ENCODE assay signal across 9 cellular contexts in the genomic region with DNA sequence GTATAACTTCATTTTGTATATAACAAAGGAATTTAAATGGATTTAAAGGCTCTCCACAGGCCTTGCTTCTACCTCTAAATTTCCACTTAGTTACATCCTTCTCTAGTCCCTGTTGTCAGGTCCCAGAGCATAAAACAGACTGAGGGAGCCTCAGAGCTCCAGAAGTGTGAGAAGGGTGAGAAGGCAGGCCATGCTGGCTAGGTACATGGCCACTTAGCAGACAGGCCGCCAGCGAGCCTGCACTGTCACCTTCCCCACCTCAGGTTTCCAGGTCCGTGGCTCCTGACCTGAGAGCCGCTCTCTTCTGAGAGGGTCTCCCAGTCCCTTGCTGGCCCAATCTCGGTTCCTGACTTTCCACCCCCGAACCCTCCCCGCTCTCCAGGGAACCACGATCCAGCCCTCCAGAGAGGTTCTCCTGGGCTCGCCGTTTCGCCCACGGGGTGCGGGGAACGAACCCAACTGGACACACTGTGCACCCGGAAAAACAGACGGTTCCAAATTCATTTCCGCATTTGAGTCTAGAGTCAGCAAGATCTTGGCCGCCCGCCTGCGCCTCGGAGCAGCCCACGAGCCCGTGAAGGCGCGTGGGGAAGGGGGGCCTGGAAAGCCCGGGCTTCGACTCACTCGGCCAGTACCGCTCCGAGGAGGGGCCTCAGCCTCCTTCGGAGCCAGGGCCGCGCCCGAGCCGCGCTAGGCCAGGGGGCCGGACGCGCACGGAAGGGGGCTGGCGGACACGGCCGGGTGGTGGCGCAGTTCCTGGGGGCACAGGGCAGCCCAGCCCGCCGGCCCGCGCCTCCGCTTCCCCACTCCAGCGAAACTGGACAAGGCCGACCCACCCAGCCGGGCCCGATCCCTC. TPM values are rescaled to one million over a fixed set of nuclear protein-coding genes. Genes with fewer than 3 reads are reported as not detected.
DNase-seq lines count a peak whose midpoint lies in the region; ATAC-seq and TF ChIP-seq lines count a peak whose summit lies in the region.
"Had no signal": no experiment of that assay in that cellular context is flagged by ENCODE, and none has a peak within 500 bp of the region (broad histone marks: within the 10 kb centered on the region; RNA-seq: fewer than 3 reads in every experiment).

No MANE protein-coding gene starts in this region.

- no peaks in the 10 kb centered on the region for H3K36me3 Mint-ChIP-seq in activated CD4-positive, alpha-beta T cell treated with anti-CD3 and anti-CD28 coated beads, Interleukin-2, amount 10 ng/mL, durations not matched to agents 24 days and 14 days (ENCODE audit: low read depth)

- H3K27me3 Mint-ChIP-seq in activated CD4-positive, alpha-beta T cell treated with anti-CD3 and anti-CD28 coated beads, Interleukin-2, amount 10 ng/mL, durations not matched to agents 24 days and 14 days = peaks cover 61% of the 10 kb centered on the region

- peak overlapping the region; percentile 79 for H3K4me2 ChIP-seq in fibroblast of lung (ENCODE audit: extremely low read depth, insufficient read depth, low read length)

- CTCF ChIA-PET in GM10248 (lab: Yijun Ruan, JAX) = no interaction called here

- peak overlapping the region in 3 of 4 experiments; percentile 9 to 50 (median 46) for H3K4me3 ChIP-seq in fibroblast of lung (replicated peaks in 1 of 4; ENCODE audit: control extremely low read depth in 1 of 4, insufficient read depth in 1 of 4, low read depth in 3 of 4, low read length in 4 of 4)
- peak overlapping the region; percentile 43 to 77 for H3K4me3 ChIP-seq in mucosa of rectum (ENCODE audit: low read length in 2 of 2)
- peak overlapping the region; percentile 45 for H3K4me3 ChIP-seq in upper lobe of right lung

- H3K9me3 ChIP-seq in fibroblast of lung (ENCODE audit: control insufficient read depth, insufficient read depth, low read depth, low read length) (no peaks in the 10 kb centered on the region), mucosa of rectum (ENCODE audit: control insufficient read depth in 2 of 2, low read length in 2 of 2) (no peaks in the 10 kb centered on the region), upper lobe of right lung (no peaks in the 10 kb centered on the region)

- peaks cover 18% of the 10 kb centered on the region for H3K27me3 ChIP-seq in fibroblast of lung (ENCODE audit: control insufficient read depth, insufficient read depth, low read length)
- H3K27me3 ChIP-seq in mucosa of rectum (ENCODE audit: control insufficient read depth in 2 of 2, insufficient read depth in 2 of 2, low read length in 2 of 2) = peaks cover 38 to 47% of the 10 kb centered on the region in 2 donors
- H3K27me3 ChIP-seq in upper lobe of right lung = peaks cover 53% of the 10 kb centered on the region

- no peak overlapping the region for H3K27ac Mint-ChIP-seq in activated CD4-positive, alpha-beta T cell treated with anti-CD3 and anti-CD28 coated beads, Interleukin-2, amount 10 ng/mL, durations not matched to agents 24 days and 14 days
- H3K27ac Mint-ChIP-seq: naive thymus-derived CD8-positive, alpha-beta T cell had no signal

- TF ChIP-seq CTCF in fibroblast of lung (conservative IDR thresholded peaks at IDR 0.05 in 1 of 2, IDR thresholded peaks at IDR 0.05 in 1 of 2; ENCODE audit: low read depth in 1 of 2, low read length in 2 of 2) (no peak), upper lobe of right lung (IDR thresholded peaks at IDR 0.05) (no peak), GM10248 (IDR thresholded peaks at IDR 0.05; ENCODE audit: control extremely low read depth, extremely low read depth, low read depth, missing control alignments) (no peak)

- peaks cover 2% of the 10 kb centered on the region for H3K4me1 Mint-ChIP-seq in activated CD4-positive, alpha-beta T cell treated with anti-CD3 and anti-CD28 coated beads, Interleukin-2, amount 10 ng/mL, durations not matched to agents 24 days and 14 days

- H4K20me1 ChIP-seq in fibroblast of lung (ENCODE audit: control insufficient read depth, extremely low read depth, insufficient read depth, low read length) = no peaks in the 10 kb centered on the region

- H3K27ac ChIP-seq in fibroblast of lung (ENCODE audit: insufficient read depth, low read length) (no peak overlapping the region), mucosa of rectum (ENCODE audit: low read depth in 2 of 2, low read length in 2 of 2) (no peak overlapping the region), upper lobe of right lung (no peak overlapping the region)

- DNase-seq in activated CD4-positive, alpha-beta T cell treated with anti-CD3 and anti-CD28 coated beads, Interleukin-2, amount 10 ng/mL, durations not matched to agents 24 days and 14 days = peak; percentile 54
- no peak for DNase-seq in activated CD4-positive, alpha-beta T cell treated with anti-CD3 and anti-CD28 coated beads, Interleukin-2, amount 50 U/mL, for 1 hour
- DNase-seq in fibroblast of lung (ENCODE audit: low read depth in 2 of 2) = peak in 1 of 2 donors; percentile 57
- peak; percentile 84 for DNase-seq in upper lobe of right lung
- DNase-seq in GM10248 (ENCODE audit: extremely low spot score) = no peak
- no peak for DNase-seq in foreskin melanocyte
- DNase-seq: naive thymus-derived CD8-positive, alpha-beta T cell had no signal

- no peaks in the 10 kb centered on the region for H3K36me3 ChIP-seq in fibroblast of lung (ENCODE audit: control insufficient read depth, insufficient read depth, low read length)
- no peaks in the 10 kb centered on the region for H3K36me3 ChIP-seq in mucosa of rectum (ENCODE audit: control insufficient read depth in 2 of 2, insufficient read depth in 2 of 2, low read length in 2 of 2)
- no peaks in the 10 kb centered on the region for H3K36me3 ChIP-seq in upper lobe of right lung

- H3K79me2 ChIP-seq in fibroblast of lung (ENCODE audit: control insufficient read depth, insufficient read depth, low read length) = no peaks in the 10 kb centered on the region

- intact Hi-C loops in activated CD4-positive, alpha-beta T cell treated with anti-CD3 and anti-CD28 coated beads, Interleukin-2, amount 10 ng/mL, durations not matched to agents 24 days and 14 days (cut with micrococcal nuclease) = loop anchor here (5.0 kb wide), 1 partner anchor 32 kb away; no protein-coding TSS in a partner anchor
- intact Hi-C loops in upper lobe of right lung (cut with DNase I) = no loop called here

- POLR2A ChIA-PET in GM10248 (lab: Yijun Ruan, JAX) = no interaction called here

- no peak overlapping the region for H2AFZ ChIP-seq in fibroblast of lung (ENCODE audit: low read length)

- H3K4me3 Mint-ChIP-seq in activated CD4-positive, alpha-beta T cell treated with anti-CD3 and anti-CD28 coated beads, Interleukin-2, amount 10 ng/mL, durations not matched to agents 24 days and 14 days = no peak overlapping the region

- H3K9me3 Mint-ChIP-seq in activated CD4-positive, alpha-beta T cell treated with anti-CD3 and anti-CD28 coated beads, Interleukin-2, amount 10 ng/mL, durations not matched to agents 24 days and 14 days = no peaks in the 10 kb centered on the region

- peak; percentile 89 for ATAC-seq in upper lobe of right lung
- no peak for ATAC-seq in GM21528 (IDR thresholded peaks at IDR 0.05; ENCODE audit: low FRiP score, unreplicated experiment)
- ATAC-seq: naive thymus-derived CD8-positive, alpha-beta T cell had no signal

- no peaks in the 10 kb centered on the region for H3K4me1 ChIP-seq in fibroblast of lung (ENCODE audit: control insufficient read depth, extremely low read depth, insufficient read depth, low read length)
- H3K4me1 ChIP-seq in mucosa of rectum (ENCODE audit: control insufficient read depth in 2 of 2, insufficient read depth in 2 of 2, low read length in 2 of 2) = peaks cover 7 to 11% of the 10 kb centered on the region in 2 donors
- H3K4me1 ChIP-seq in upper lobe of right lung = peaks cover 10% of the 10 kb centered on the region

- H3K9ac ChIP-seq in fibroblast of lung (ENCODE audit: insufficient read depth, low read length) (no peak overlapping the region), mucosa of rectum (ENCODE audit: low read depth in 1 of 2, low read length in 2 of 2) (no peak overlapping the region)

RNA-seq across cellular contexts. Expression of a gene that starts 16.7 kb away (rescaled TPM):
- total RNA-seq in activated CD4-positive, alpha-beta T cell treated with anti-CD3 and anti-CD28 coated beads, Interleukin-2, amount 10 ng/mL, durations not matched to agents 24 days and 14 days = not detected in 2 replicates
- not detected in 2 replicates for total RNA-seq in fibroblast of lung
- not detected in 2 replicates for polyA plus RNA-seq in fibroblast of lung
- not detected in 2 replicates for polyA plus RNA-seq in fibroblast of lung (2012)
- polyA minus RNA-seq in fibroblast of lung (ENCODE audit: low replicate concordance) = not detected in 2 replicates
- total RNA-seq in upper lobe of right lung = 0.20 TPM
- total RNA-seq: naive thymus-derived CD8-positive, alpha-beta T cell had no signal
- polyA plus RNA-seq: naive thymus-derived CD8-positive, alpha-beta T cell had no signal

Comparison
In these comparisons a context has a peak if more than half of its experiments do, and no peak if none do; other contexts are left out.
1. DNase-seq: peak in activated CD4-positive, alpha-beta T cell treated with anti-CD3 and anti-CD28 coated beads, Interleukin-2, amount 10 ng/mL, durations not matched to agents 24 days and 14 days (single experiment) and upper lobe of right lung (single experiment); none in activated CD4-positive, alpha-beta T cell treated with anti-CD3 and anti-CD28 coated beads, Interleukin-2, amount 50 U/mL, for 1 hour (single experiment), GM10248 (single experiment) and foreskin melanocyte (single experiment).
2. Peak in every context shown above with its lines, with median percentiles within 50 percentile points of each other: H3K4me3 ChIP-seq.